8 cellular contexts compared by ENCODE assay signal in the genomic region with DNA sequence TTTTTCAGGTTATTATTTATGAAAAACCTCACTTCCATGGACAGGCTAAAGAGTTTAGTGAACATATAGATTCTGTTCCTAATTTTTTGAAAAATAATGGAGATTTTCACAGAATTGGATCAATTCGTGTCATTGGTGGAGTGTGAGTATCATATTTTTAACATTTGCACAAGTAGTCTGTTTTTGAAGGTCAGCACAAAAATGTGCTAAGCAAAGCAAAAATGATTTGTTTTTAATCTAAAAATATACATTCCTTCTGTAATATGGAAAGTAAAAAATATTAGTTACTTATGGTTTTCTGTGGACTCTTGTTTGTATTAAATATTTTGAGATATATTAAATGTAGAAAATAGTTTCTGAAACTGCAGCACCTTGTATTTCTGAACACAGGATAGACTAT.
"Had no signal": no experiment of that assay in that cellular context is flagged by ENCODE, and none has a peak within 500 bp of the region (broad histone marks: within the 10 kb centered on the region; RNA-seq: fewer than 3 reads in every experiment).

No MANE protein-coding gene starts in this region.

- ATAC-seq: GM12878 had no signal

- FAIRE-seq: G401.6, GM12878, GM12891, GM12892, GM18507, GM19239 had no signal

- H3K4me3 ChIP-seq: GM12878 had no signal

- DNase-seq: GDM1, GF-D8 had no signal
